24 cellular contexts compared by ENCODE assay signal in genomic region chr5:115629903-115630302, GRCh38. TPM values are rescaled to one million over a fixed set of nuclear protein-coding genes. Genes with fewer than 3 reads are reported as not detected.
"Had no signal": no experiment of that assay in that cellular context is flagged by ENCODE, and none has a peak within 500 bp of the region (broad histone marks: within the 10 kb centered on the region; RNA-seq: fewer than 3 reads in every experiment).

No MANE protein-coding gene starts in this region.

- H3K4me3 ChIP-seq: colonic mucosa, esophagus squamous epithelium, gastrocnemius medialis, heart right ventricle, left lung, lower lobe of right lung, mucosa of descending colon had no signal

- H3K9me3 ChIP-seq: colonic mucosa, esophagus squamous epithelium, gastrocnemius medialis, heart right ventricle, left lung, lower lobe of right lung, mucosa of descending colon had no signal

- DNase-seq: colonic mucosa; cortex of kidney; effector CD8-positive, alpha-beta T cell; effector memory CD8-positive, alpha-beta T cell; endodermal cell; erythroblast; esophagus squamous epithelium; foreskin fibroblast; foreskin melanocyte; gastrocnemius medialis; glutamatergic neuron; head of caudate nucleus; heart right ventricle; hippocampal formation; left cardiac atrium; left lung; left ventricle myocardium superior; lower lobe of right lung; mesenchymal stem cell; mucosa of descending colon; naive B cell had no signal

- H3K36me3 ChIP-seq: colonic mucosa, esophagus squamous epithelium, gastrocnemius medialis, heart right ventricle, left lung, lower lobe of right lung had no signal

- ATAC-seq: effector memory CD8-positive, alpha-beta T cell; esophagus mucosa; gastrocnemius medialis; heart right ventricle; left cardiac atrium; left lung; left ventricle myocardium superior; lower lobe of right lung; mucosa of descending colon had no signal

- H3K4me1 ChIP-seq: colonic mucosa had no signal

- H3K27ac ChIP-seq: colonic mucosa, epithelial cell of prostate, esophagus squamous epithelium, gastrocnemius medialis, heart right ventricle, left lung, lower lobe of right lung had no signal

- H3K27me3 ChIP-seq: colonic mucosa, esophagus squamous epithelium, gastrocnemius medialis, heart right ventricle, left lung had no signal

RNA-seq across cellular contexts. Expression of gene TICAM2, which starts 27.6 kb away (rescaled TPM):
- polyA plus RNA-seq: keratinocyte had no signal
